Comparison of ENCODE assay signal across 8 cellular contexts in genomic region chr5:35600591-35600990, GRCh38.
"Had no signal": no experiment of that assay in that cellular context is flagged by ENCODE, and none has a peak within 500 bp of the region (broad histone marks: within the 10 kb centered on the region; RNA-seq: fewer than 3 reads in every experiment).

No MANE protein-coding gene starts in this region.

- H3K9ac ChIP-seq: GM23248 had no signal

- H3K4me2 ChIP-seq: GM23338 had no signal

- H3K27ac ChIP-seq: GM23248 had no signal

- H3K9me3 ChIP-seq: HAP-1 had no signal

- H3K36me3 ChIP-seq: HAP-1 had no signal

- H3K9me3 Mint-ChIP-seq: HFFc6 had no signal

- H3K4me3 Mint-ChIP-seq: GM23338, H9, HFFc6 had no signal

- H3K4me3 ChIP-seq: GM23248, GM23338, HAP-1 had no signal

- H3K27ac Mint-ChIP-seq: GM23338, H9, HFFc6 had no signal

- DNase-seq: GM23248, GOT3, H7, H9, HCEC 1CT, HFFc6 had no signal
